ENCODE assay signal across 1 cellular context in the genomic region with DNA sequence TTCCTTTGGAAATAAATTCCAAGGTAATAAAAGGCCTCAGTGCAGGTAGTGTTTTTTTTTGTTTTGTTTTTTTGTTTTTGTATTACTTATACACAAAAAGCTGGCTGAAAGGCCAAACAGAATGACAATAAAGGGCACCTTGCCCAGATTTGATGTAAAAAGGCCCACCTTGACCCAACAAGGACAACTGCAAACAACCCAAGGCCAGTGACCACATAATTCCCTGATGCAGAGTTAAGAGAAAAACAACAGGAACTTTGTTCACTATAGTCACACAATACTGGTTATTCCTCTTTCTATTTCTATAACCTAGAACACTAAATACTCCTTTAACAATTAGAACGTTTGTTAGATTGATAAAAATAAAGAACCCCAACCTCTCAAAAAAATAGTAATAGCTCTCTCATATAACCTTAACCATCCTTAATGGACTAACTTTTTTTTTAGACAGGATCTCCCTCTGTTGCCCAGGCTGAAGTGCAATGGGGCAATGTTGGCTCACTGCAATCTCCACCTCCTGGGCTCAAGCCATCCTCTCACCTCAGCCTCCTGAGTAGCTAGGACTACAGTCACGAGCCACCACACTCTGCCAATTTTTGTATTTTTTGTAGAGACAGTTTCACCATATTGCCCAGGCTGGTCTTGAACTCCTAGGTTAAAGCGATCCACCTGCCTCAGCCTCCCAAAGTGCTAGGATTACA.
A peak's percentile ranks its signal among the peaks of the same experiment; 100 is the strongest.
TF ChIP-seq lines count a peak whose summit lies in the region.

No MANE protein-coding gene starts in this region.

TF ChIP-seq in HepG2, 621 proteins besides CTCF, POLR2A, EP300 and RAD21 (continued from another document and continues in another):
- TF ChIP-seq ZFP62 (CRISPR knock-in tag; IDR thresholded peaks at IDR 0.05) (no peak), MBD4 (IDR thresholded peaks at IDR 0.05; ENCODE audit: borderline replicate concordance, low read length) (no peak), ZNF20 (CRISPR knock-in tag; IDR thresholded peaks at IDR 0.05) (no peak), ZNF768 (CRISPR knock-in tag; IDR thresholded peaks at IDR 0.05) (no peak), RCOR2 (CRISPR knock-in tag; IDR thresholded peaks at IDR 0.05) (peak; percentile 18; the same call in 1 of the 2 replicates), DPF2 (CRISPR knock-in tag; IDR thresholded peaks at IDR 0.05; ENCODE audit: borderline replicate concordance, low read depth) (0 out of 2 replicates have a peak, but pooled peaks have one; percentile 55), HMG20A (CRISPR knock-in tag; IDR thresholded peaks at IDR 0.05; ENCODE audit: borderline replicate concordance) (peak; percentile 40; the same call in 1 of the 2 replicates), ZSCAN9 (CRISPR knock-in tag; IDR thresholded peaks at IDR 0.05; ENCODE audit: borderline replicate concordance) (0 out of 2 replicates have a peak, but pooled peaks have one; percentile 55), ASH2L (IDR thresholded peaks at IDR 0.05; ENCODE audit: insufficient read length, low read depth, low read length) (peak; percentile 38), MXI1 (IDR thresholded peaks at IDR 0.05; ENCODE audit: borderline replicate concordance, low read depth, low read length) (no peak), MATR3 (CRISPR knock-in tag; IDR thresholded peaks at IDR 0.05) (no peak), ZNF678 (CRISPR knock-in tag; IDR thresholded peaks at IDR 0.05) (no peak), XRCC5 (optimal IDR thresholded peaks at IDR 0.05; ENCODE audit: low read length) (no peak), SMYD3 (CRISPR knock-in tag; IDR thresholded peaks at IDR 0.05) (no peak), KLF16 (CRISPR knock-in tag; IDR thresholded peaks at IDR 0.05) (peak in 1 of 2 experiments; percentile 54; a peak in 1 of 4 replicates), NCOA2 (CRISPR knock-in tag; IDR thresholded peaks at IDR 0.05) (peak; percentile 77), TOE1 (CRISPR knock-in tag; IDR thresholded peaks at IDR 0.05) (no peak), SATB2 (CRISPR knock-in tag; IDR thresholded peaks at IDR 0.05) (no peak), BORCS8-MEF2B (CRISPR knock-in tag; IDR thresholded peaks at IDR 0.05) (no peak), YY1 (IDR thresholded peaks at IDR 0.05; ENCODE audit: insufficient read depth, insufficient replicate concordance, low read depth, low read length) (no peak), TCF7 (IDR thresholded peaks at IDR 0.05; ENCODE audit: low read depth) (peak; percentile 53), HNRNPH1 (optimal IDR thresholded peaks at IDR 0.05; ENCODE audit: low read depth, low read length) (no peak), ZSCAN25 (CRISPR knock-in tag; IDR thresholded peaks at IDR 0.05) (no peak), ZFP1 (CRISPR knock-in tag; IDR thresholded peaks at IDR 0.05) (0 out of 2 replicates have a peak, but pooled peaks have one; percentile 35), ZNF121 (CRISPR knock-in tag; IDR thresholded peaks at IDR 0.05) (peak; percentile 97), ZNF562 (CRISPR knock-in tag; IDR thresholded peaks at IDR 0.05; ENCODE audit: borderline replicate concordance) (no peak), AHDC1 (CRISPR knock-in tag; IDR thresholded peaks at IDR 0.05; ENCODE audit: borderline replicate concordance) (peak; percentile 77; the same call in 1 of the 2 replicates), FOXP1 (IDR thresholded peaks at IDR 0.05) (no peak), FOXP1 (CRISPR knock-in tag; IDR thresholded peaks at IDR 0.05) (peak; percentile 86; the same call in 1 of the 2 replicates), ZFP36L2 (CRISPR knock-in tag; IDR thresholded peaks at IDR 0.05) (no peak), SALL1 (CRISPR knock-in tag; IDR thresholded peaks at IDR 0.05) (peak; percentile 30; the same call in 1 of the 2 replicates), RORA (CRISPR knock-in tag; IDR thresholded peaks at IDR 0.05) (no peak), ZNF776 (CRISPR knock-in tag; IDR thresholded peaks at IDR 0.05) (no peak), FOXA3 (CRISPR knock-in tag; IDR thresholded peaks at IDR 0.05) (peak; percentile 54), HNF4A (CRISPR knock-in tag; IDR thresholded peaks at IDR 0.05) (peak; percentile 41), SNAPC2 (CRISPR knock-in tag; IDR thresholded peaks at IDR 0.05) (no peak), ELF3 (CRISPR knock-in tag; IDR thresholded peaks at IDR 0.05) (peak; percentile 53; the same call in 1 of the 2 replicates), ZNF660 (CRISPR knock-in tag; IDR thresholded peaks at IDR 0.05; ENCODE audit: borderline replicate concordance, low read depth) (no peak), ZMAT3 (CRISPR knock-in tag; conservative IDR thresholded peaks at IDR 0.05) (no peak), FUBP1 (CRISPR knock-in tag; IDR thresholded peaks at IDR 0.05; ENCODE audit: borderline replicate concordance) (no peak), CREB1 (IDR thresholded peaks at IDR 0.05) (no peak), CREB1 (CRISPR knock-in tag; IDR thresholded peaks at IDR 0.05) (no peak), GFI1 (CRISPR knock-in tag; IDR thresholded peaks at IDR 0.05; ENCODE audit: borderline replicate concordance) (peak; percentile 69; the same call in 1 of the 2 replicates), CENPX (CRISPR knock-in tag; IDR thresholded peaks at IDR 0.05) (no peak), ISL2 (CRISPR knock-in tag; IDR thresholded peaks at IDR 0.05) (peak; percentile 54; the same call in 1 of the 2 replicates), ZFX (CRISPR knock-in tag; IDR thresholded peaks at IDR 0.05; ENCODE audit: low read depth) (no peak), NR2F6 (IDR thresholded peaks at IDR 0.05) (peak; percentile 60; the same call in 1 of the 2 replicates), NR2F6 (CRISPR knock-in tag; IDR thresholded peaks at IDR 0.05) (peak; percentile 72), ZNF770 (CRISPR knock-in tag; IDR thresholded peaks at IDR 0.05) (peak; percentile 91), RXRB (CRISPR knock-in tag; IDR thresholded peaks at IDR 0.05; ENCODE audit: borderline replicate concordance) (peak; percentile 57; the same call in 1 of the 2 replicates), ARNTL (CRISPR knock-in tag; IDR thresholded peaks at IDR 0.05) (no peak), ZNF292 (CRISPR knock-in tag; IDR thresholded peaks at IDR 0.05; ENCODE audit: borderline replicate concordance, low read depth) (0 out of 2 replicates have a peak, but pooled peaks have one; percentile 20), ZFP36 (IDR thresholded peaks at IDR 0.05; ENCODE audit: borderline replicate concordance, low read depth, low read length, partially characterized antibody) (no peak)
- TF ChIP-seq, protein P1, sequence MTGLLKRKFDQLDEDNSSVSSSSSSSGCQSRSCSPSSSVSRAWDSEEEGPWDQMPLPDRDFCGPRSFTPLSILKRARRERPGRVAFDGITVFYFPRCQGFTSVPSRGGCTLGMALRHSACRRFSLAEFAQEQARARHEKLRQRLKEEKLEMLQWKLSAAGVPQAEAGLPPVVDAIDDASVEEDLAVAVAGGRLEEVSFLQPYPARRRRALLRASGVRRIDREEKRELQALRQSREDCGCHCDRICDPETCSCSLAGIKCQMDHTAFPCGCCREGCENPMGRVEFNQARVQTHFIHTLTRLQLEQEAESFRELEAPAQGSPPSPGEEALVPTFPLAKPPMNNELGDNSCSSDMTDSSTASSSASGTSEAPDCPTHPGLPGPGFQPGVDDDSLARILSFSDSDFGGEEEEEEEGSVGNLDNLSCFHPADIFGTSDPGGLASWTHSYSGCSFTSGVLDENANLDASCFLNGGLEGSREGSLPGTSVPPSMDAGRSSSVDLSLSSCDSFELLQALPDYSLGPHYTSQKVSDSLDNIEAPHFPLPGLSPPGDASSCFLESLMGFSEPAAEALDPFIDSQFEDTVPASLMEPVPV (CRISPR knock-in tag; IDR thresholded peaks at IDR 0.05), result no peak
